ENCODE assay signal across 1 cellular context in genomic region chr18:12947355-12948054, GRCh38.
TF ChIP-seq lines count a peak whose summit lies in the region.

SEH1L (plus strand) TSS chr18:12948011; CDS start chr18:12948122, 111 bp downstream.

TF ChIP-seq in HEK293, 187 proteins besides CTCF, POLR2A, EP300 and RAD21 (continued from another document):
- TF ChIP-seq ZNF610 (tag by site-specific recombination; IDR thresholded peaks at IDR 0.05; ENCODE audit: borderline replicate concordance) (peak; percentile 44; the same call in 1 of the 2 replicates), ZNF398 (tag by site-specific recombination; IDR thresholded peaks at IDR 0.05) (peak; percentile 72), MZF1 (tag by site-specific recombination; IDR thresholded peaks at IDR 0.05; ENCODE audit: borderline replicate concordance) (no peak), HOXD13 (CRISPR knock-in tag; IDR thresholded peaks at IDR 0.05; ENCODE audit: borderline replicate concordance) (no peak), ZNF274 (IDR thresholded peaks at IDR 0.05; ENCODE audit: low read length) (no peak), ZNF274 (tag by site-specific recombination; IDR thresholded peaks at IDR 0.05; ENCODE audit: borderline replicate concordance) (no peak), ZNF624 (tag by site-specific recombination; IDR thresholded peaks at IDR 0.05) (no peak), PRDM1 (tag by site-specific recombination; IDR thresholded peaks at IDR 0.05) (no peak), ZFP41 (tag by site-specific recombination; IDR thresholded peaks at IDR 0.05; ENCODE audit: borderline replicate concordance) (no peak), ZNF362 (tag by site-specific recombination; IDR thresholded peaks at IDR 0.05) (no peak), ZNF513 (tag by site-specific recombination; IDR thresholded peaks at IDR 0.05) (no peak), ZNF169 (tag by site-specific recombination; IDR thresholded peaks at IDR 0.05) (no peak), BCL11B (tag by site-specific recombination; IDR thresholded peaks at IDR 0.05; ENCODE audit: low read depth) (no peak), KLF17 (tag by site-specific recombination; IDR thresholded peaks at IDR 0.05) (0 out of 2 replicates have a peak, but pooled peaks have one; percentile 25), ZNF707 (tag by site-specific recombination; IDR thresholded peaks at IDR 0.05) (no peak), GLI4 (tag by site-specific recombination; IDR thresholded peaks at IDR 0.05) (no peak), ZNF544 (tag by site-specific recombination; IDR thresholded peaks at IDR 0.05) (no peak), ZNF350 (tag by site-specific recombination; IDR thresholded peaks at IDR 0.05) (no peak), ZNF433 (tag by site-specific recombination; IDR thresholded peaks at IDR 0.05; ENCODE audit: low read depth) (no peak), ZNF670 (tag by site-specific recombination; IDR thresholded peaks at IDR 0.05; ENCODE audit: low read depth) (no peak), INSM2 (tag by site-specific recombination; IDR thresholded peaks at IDR 0.05) (no peak)
